In genomic region chr4:7217453-7218310, GRCh38 we compare ENCODE assay signal across 17 cellular contexts. TPM values are rescaled to one million over a fixed set of nuclear protein-coding genes. Genes with fewer than 3 reads are reported as not detected.
A peak's percentile ranks its signal among the peaks of the same experiment; 100 is the strongest.
DNase-seq lines count a peak whose midpoint lies in the region; TF ChIP-seq lines count a peak whose summit lies in the region.
"Had no signal": no experiment of that assay in that cellular context is flagged by ENCODE, and none has a peak within 500 bp of the region (broad histone marks: within the 10 kb centered on the region; RNA-seq: fewer than 3 reads in every experiment).

No MANE protein-coding gene starts in this region.

- TF ChIP-seq CTCF in PC-9 (conservative IDR thresholded peaks at IDR 0.05): no peak

- peaks cover 21% of the 10 kb centered on the region for H3F3A ChIP-seq in PC-9 (ENCODE audit: insufficient read depth, low read depth)

- no peaks in the 10 kb centered on the region for H3K36me3 ChIP-seq in PC-9 (ENCODE audit: low read depth)
- H3K36me3 ChIP-seq: HAP-1, SJSA1 had no signal

- no TSS peak for BruUV-seq in PC-9 (replicated peaks; lab: Mats Ljungman, UMichigan)

- in situ Hi-C loops in Caki2 (cut with HindIII; ENCODE audit: low pct_unique_long_range_greater_than_20kb, low sequenced_read_pairs): no loop called here

- H3K4me1 ChIP-seq in PC-9 (replicated peaks; ENCODE audit: insufficient read depth): peaks cover 34% of the 10 kb centered on the region
- H3K4me1 ChIP-seq: HAP-1, SJSA1 had no signal

- no peaks in the 10 kb centered on the region for H3K9me2 ChIP-seq in PC-9 (ENCODE audit: insufficient read depth)

- peak; percentile 28 for DNase-seq in Caki2 (ENCODE audit: low read depth)
- peak; percentile 50 to 63 for DNase-seq in PC-9
- peak; percentile 38 for DNase-seq in kidney glomerular epithelial cell (lab: John Stamatoyannopoulos, UW)
- peak; percentile 64 for DNase-seq in retina
- no peak for DNase-seq in stimulated activated CD4-positive, alpha-beta T cell treated with anti-CD3 and anti-CD28 coated beads, Interleukin-2, amount 100 ng/mL, for 48 hours
- DNase-seq in NCI-H446 treated with DMSO at 0.1 percent for 48 hours (lab: John Stamatoyannopoulos, UW): no peak
- no peak for DNase-seq in islet precursor cell
- no peak for DNase-seq in COLO829 (ENCODE audit: low spot score)
- DNase-seq: activated CD4-positive, alpha-beta T cell treated with anti-CD3 and anti-CD28 coated beads for 36 hours; activated CD8-positive, alpha-beta memory T cell treated with anti-CD3 and anti-CD28 coated beads, Interleukin-2, amount 50 U/mL, for 48 hours; DMS 273 treated with DMSO at 0.1 percent for 48 hours; hypothalamus; left cardiac atrium; naive B cell; NCI-H1694 had no signal

- H3K27ac ChIP-seq in PC-9: peak overlapping the region; percentile 49; the same call in 1 of the 2 replicates
- H3K27ac ChIP-seq: SJSA1 had no signal

- H2AFZ ChIP-seq in PC-9: no peak overlapping the region

- POLR2A ChIA-PET in PC-9 (lab: Charles Lee; ENCODE audit: unreplicated experiment): no interaction called here

- H3K9me3 ChIP-seq in PC-9 (ENCODE audit: insufficient read depth, low read depth): no peaks in the 10 kb centered on the region
- H3K9me3 ChIP-seq: HAP-1, SJSA1 had no signal

- no peaks in the 10 kb centered on the region for H3K79me2 ChIP-seq in PC-9 (ENCODE audit: low read depth)

- peak overlapping the region; percentile 36; the same call in 1 of the 2 replicates for H3K4me2 ChIP-seq in PC-9

- H3K27me3 ChIP-seq in PC-9 (ENCODE audit: insufficient read depth, low read depth): no peaks in the 10 kb centered on the region
- H3K27me3 ChIP-seq: SJSA1 had no signal

- CTCF ChIA-PET in PC-9 (lab: Charles Lee): interaction anchor here (1.5 kb wide), 1 partner anchor 23 kb away, joined by 3 read pairs; no protein-coding TSS in a partner anchor

- H3K4me3 ChIP-seq in PC-9: no peak overlapping the region
- H3K4me3 ChIP-seq: HAP-1, SJSA1 had no signal

- no peaks in the 10 kb centered on the region for H4K20me1 ChIP-seq in PC-9 (ENCODE audit: insufficient read depth)

- intact Hi-C loops in PC-9 (cut with micrococcal nuclease; ENCODE audit: unreplicated experiment): no loop called here

RNA-seq across cellular contexts. Expression of gene SORCS2, which starts 25.3 kb away (rescaled TPM):
- total RNA-seq in Caki2 (2014; rRNA removed; shearing (Covaris generic); ENCODE audit: low replicate concordance): 1.4 and 16.4 TPM in 2 replicates
- 20.7 and 25.8 TPM in 2 replicates for total RNA-seq in PC-9 (2021)

Comparison
In these comparisons a context has a peak if more than half of its experiments do, and no peak if none do; other contexts are left out.
1. DNase-seq: peak in Caki2 (single experiment), PC-9 (2 of 2), kidney glomerular epithelial cell (single experiment) and retina (single experiment); none in stimulated activated CD4-positive, alpha-beta T cell treated with anti-CD3 and anti-CD28 coated beads, Interleukin-2, amount 100 ng/mL, for 48 hours (0 of 2), NCI-H446 treated with DMSO at 0.1 percent for 48 hours (single experiment), islet precursor cell (single experiment) and COLO829 (single experiment).